Comparison of ENCODE assay signal across 9 cellular contexts in genomic region chr5:172451771-172452197, GRCh38. TPM values are rescaled to one million over a fixed set of nuclear protein-coding genes. Genes with fewer than 3 reads are reported as not detected.
DNase-seq lines count a peak whose midpoint lies in the region; ATAC-seq, FAIRE-seq and TF ChIP-seq lines count a peak whose summit lies in the region.
"Had no signal": no experiment of that assay in that cellular context is flagged by ENCODE, and none has a peak within 500 bp of the region (broad histone marks: within the 10 kb centered on the region; RNA-seq: fewer than 3 reads in every experiment).

No MANE protein-coding gene starts in this region.

- peaks cover 12% of the 10 kb centered on the region for H3K4me1 Mint-ChIP-seq in CD8-positive, alpha-beta T cell (ENCODE audit: low read depth)
- peaks cover 6% of the 10 kb centered on the region for H3K4me1 Mint-ChIP-seq in activated T-helper 1 cell treated with anti-CD3 and anti-CD28 coated beads, Interleukin-12 subunit alpha, Interleukin-12 subunit beta, Interleukin-2, Interleukin-4 antibody, amounts not matched to agents 30 ng/mL and 10 ng/mL and 1 ng/mL, durations not matched to agents 14 hours and 24 hours and 36 hours (ENCODE audit: low read depth)

- no peak for TF ChIP-seq RAD21 in A549 (conservative IDR thresholded peaks at IDR 0.05 in 1 of 2, IDR thresholded peaks at IDR 0.05 in 1 of 2)

- H3K27ac ChIP-seq in A549 (peak overlapping the region in 1 of 2 experiments; percentile 35; a peak in 4 of 6 replicates), colonic mucosa (peak overlapping the region; percentile 81), muscle layer of colon (ENCODE audit: low read depth, low read length) (peak overlapping the region; percentile 86)
- H3K27ac ChIP-seq in CD8-positive, alpha-beta T cell (ENCODE audit: low read depth, low read length), result no peak overlapping the region

- H3K9ac ChIP-seq in colonic mucosa (ENCODE audit: low read depth in 2 of 2, low read length in 2 of 2) (peak overlapping the region in 1 of 2 donors; percentile 26), muscle layer of colon (ENCODE audit: low read length) (peak overlapping the region; percentile 22)

- no peak overlapping the region for H3K27ac Mint-ChIP-seq in CD8-positive, alpha-beta T cell
- H3K27ac Mint-ChIP-seq in activated T-helper 1 cell treated with anti-CD3 and anti-CD28 coated beads, Interleukin-12 subunit alpha, Interleukin-12 subunit beta, Interleukin-2, Interleukin-4 antibody, amounts not matched to agents 30 ng/mL and 10 ng/mL and 1 ng/mL, durations not matched to agents 14 hours and 24 hours and 36 hours, result no peak overlapping the region

- H3K4me3 Mint-ChIP-seq in CD8-positive, alpha-beta T cell, result no peak overlapping the region
- H3K4me3 Mint-ChIP-seq in activated T-helper 1 cell treated with anti-CD3 and anti-CD28 coated beads, Interleukin-12 subunit alpha, Interleukin-12 subunit beta, Interleukin-2, Interleukin-4 antibody, amounts not matched to agents 30 ng/mL and 10 ng/mL and 1 ng/mL, durations not matched to agents 14 hours and 24 hours and 36 hours, result no peak overlapping the region

- no peak for FAIRE-seq in A549 (lab: Jason Lieb, UNC)
- FAIRE-seq: endometrium had no signal

- H3K27me3 ChIP-seq in colonic mucosa (no peaks in the 10 kb centered on the region), muscle layer of colon (ENCODE audit: control insufficient read depth in 1 of 2, insufficient read depth in 2 of 2, low read length in 2 of 2) (no peaks in the 10 kb centered on the region)
- H3K27me3 ChIP-seq in CD8-positive, alpha-beta T cell (ENCODE audit: insufficient read depth, low read length), result no peaks in the 10 kb centered on the region

- H3K4me2 ChIP-seq in A549, result peak overlapping the region; percentile 21; the same call in 1 of the 3 replicates

- no peaks in the 10 kb centered on the region for H3K9me3 Mint-ChIP-seq in CD8-positive, alpha-beta T cell
- no peaks in the 10 kb centered on the region for H3K9me3 Mint-ChIP-seq in activated T-helper 1 cell treated with anti-CD3 and anti-CD28 coated beads, Interleukin-12 subunit alpha, Interleukin-12 subunit beta, Interleukin-2, Interleukin-4 antibody, amounts not matched to agents 30 ng/mL and 10 ng/mL and 1 ng/mL, durations not matched to agents 14 hours and 24 hours and 36 hours

- TF ChIP-seq CTCF in A549 (IDR thresholded peaks at IDR 0.05) (no peak), colonic mucosa (IDR thresholded peaks at IDR 0.05) (no peak)
- no peak for TF ChIP-seq CTCF in CD8-positive, alpha-beta T cell (IDR thresholded peaks at IDR 0.05)

- peaks cover 32% of the 10 kb centered on the region for H3K27me3 Mint-ChIP-seq in CD8-positive, alpha-beta T cell (ENCODE audit: low read depth)
- peaks cover 56% of the 10 kb centered on the region for H3K27me3 Mint-ChIP-seq in activated T-helper 1 cell treated with anti-CD3 and anti-CD28 coated beads, Interleukin-12 subunit alpha, Interleukin-12 subunit beta, Interleukin-2, Interleukin-4 antibody, amounts not matched to agents 30 ng/mL and 10 ng/mL and 1 ng/mL, durations not matched to agents 14 hours and 24 hours and 36 hours (ENCODE audit: insufficient read depth)

- H3K36me3 Mint-ChIP-seq in CD8-positive, alpha-beta T cell, result no peaks in the 10 kb centered on the region
- no peaks in the 10 kb centered on the region for H3K36me3 Mint-ChIP-seq in activated T-helper 1 cell treated with anti-CD3 and anti-CD28 coated beads, Interleukin-12 subunit alpha, Interleukin-12 subunit beta, Interleukin-2, Interleukin-4 antibody, amounts not matched to agents 30 ng/mL and 10 ng/mL and 1 ng/mL, durations not matched to agents 14 hours and 24 hours and 36 hours (ENCODE audit: low read depth)

- ATAC-seq in A549 (no peak), GM21447 (IDR thresholded peaks at IDR 0.05; ENCODE audit: unreplicated experiment) (no peak)
- ATAC-seq in CD8-positive, alpha-beta T cell, result no peak

- peaks cover 25% of the 10 kb centered on the region for H3K4me1 ChIP-seq in A549
- no peaks in the 10 kb centered on the region for H3K4me1 ChIP-seq in colonic mucosa
- H3K4me1 ChIP-seq in muscle layer of colon (ENCODE audit: insufficient read depth, low read length), result peaks cover 68% of the 10 kb centered on the region
- peaks cover 4% of the 10 kb centered on the region for H3K4me1 ChIP-seq in CD8-positive, alpha-beta T cell (ENCODE audit: insufficient read depth, low read length)

- H3K9me3 ChIP-seq in A549, result no peaks in the 10 kb centered on the region
- H3K9me3 ChIP-seq in colonic mucosa, result no peaks in the 10 kb centered on the region
- no peaks in the 10 kb centered on the region for H3K9me3 ChIP-seq in muscle layer of colon (ENCODE audit: low read length)
- no peaks in the 10 kb centered on the region for H3K9me3 ChIP-seq in CD8-positive, alpha-beta T cell (ENCODE audit: low read length)

- no peak for TF ChIP-seq POLR2A in A549 (IDR thresholded peaks at IDR 0.05; ENCODE audit: low read length)

- DNase-seq in A549 (ENCODE audit: low read depth in 1 of 2, low spot score in 1 of 2), result peak in 1 of 2 experiments; percentile 39
- peak; percentile 64 for DNase-seq in HT1080 (ENCODE audit: low read depth)
- no peak for DNase-seq in colonic mucosa
- DNase-seq in CD8-positive, alpha-beta T cell, result no peak
- no peak for DNase-seq in activated T-helper 1 cell treated with anti-CD3 and anti-CD28 coated beads, Interleukin-12 subunit alpha, Interleukin-12 subunit beta, Interleukin-2, Interleukin-4 antibody, amounts not matched to agents 30 ng/mL and 10 ng/mL and 1 ng/mL, durations not matched to agents 14 hours and 24 hours and 36 hours (ENCODE audit: low spot score)
- no peak for DNase-seq in NCI-H2029 (lab: John Stamatoyannopoulos, UW)

- CTCF ChIA-PET in A549 (lab: Yijun Ruan, JAX), result interaction anchor here (0.5 to 5.5 kb wide), 43 partner anchors 10 to 476 kb away, joined by 3 to 47 read pairs (median 4); no protein-coding TSS in a partner anchor
- CTCF ChIA-PET in CD8-positive, alpha-beta T cell (lab: Charles Lee), result interaction anchor here (0.9 to 5.0 kb wide), 7 partner anchors 9 to 173 kb away, joined by 3 to 32 read pairs (median 4); no protein-coding TSS in a partner anchor

- WGBS in A549 (ENCODE audit: missing lambda C conversion rate), result 97% methylated on average over 3 of the region's 3 CpGs

- intact Hi-C loops in colonic mucosa (cut with DNase I), result no loop called here
- intact Hi-C loops in CD8-positive, alpha-beta T cell (cut with DNase I, micrococcal nuclease), result loop anchor here in 1 of 2 experiments (10.0 kb wide), 2 partner anchors 167 to 503 kb away; partner anchors contain the start of genes RPL26L1 and UBTD2
- intact Hi-C loops in activated T-helper 1 cell treated with anti-CD3 and anti-CD28 coated beads, Interleukin-12 subunit alpha, Interleukin-12 subunit beta, Interleukin-2, Interleukin-4 antibody, amounts not matched to agents 30 ng/mL and 10 ng/mL and 1 ng/mL, durations not matched to agents 14 hours and 24 hours and 36 hours (cut with micrococcal nuclease), result no loop called here

- no peaks in the 10 kb centered on the region for H3K36me3 ChIP-seq in colonic mucosa
- no peaks in the 10 kb centered on the region for H3K36me3 ChIP-seq in muscle layer of colon (ENCODE audit: insufficient read depth, low read length)
- no peaks in the 10 kb centered on the region for H3K36me3 ChIP-seq in CD8-positive, alpha-beta T cell (ENCODE audit: insufficient read depth, low read length)

- H3K4me3 ChIP-seq in A549, result no peak overlapping the region
- no peak overlapping the region for H3K4me3 ChIP-seq in colonic mucosa
- no peak overlapping the region for H3K4me3 ChIP-seq in muscle layer of colon (ENCODE audit: low read depth in 1 of 2, low read length in 2 of 2)
- no peak overlapping the region for H3K4me3 ChIP-seq in CD8-positive, alpha-beta T cell (ENCODE audit: low read depth, low read length)

- POLR2A ChIA-PET in A549 (lab: Yijun Ruan, JAX), result interaction anchor here (1.6 kb wide), 1 partner anchor 37 kb away, joined by 4 read pairs; no protein-coding TSS in a partner anchor
- POLR2A ChIA-PET in CD8-positive, alpha-beta T cell (lab: Charles Lee), result no interaction called here

- no peak for TF ChIP-seq EP300 in A549 (IDR thresholded peaks at IDR 0.05)

TF ChIP-seq in A549, 52 proteins besides CTCF, POLR2A, EP300 and RAD21:
- TF ChIP-seq CBX2 (IDR thresholded peaks at IDR 0.05; ENCODE audit: borderline replicate concordance, low read depth) (no peak), JUN (IDR thresholded peaks at IDR 0.05) (0 out of 5 replicates have a peak, but pooled peaks of 1 of the 2 experiments have one; percentile 13)

RNA-seq across cellular contexts. Expression of gene SH3PXD2B, which starts 2.5 kb away (rescaled TPM):
- 15.5 TPM in 2 replicates for polyA plus RNA-seq in A549 (2011; rRNA removed)
- 6.9 and 9.8 TPM in 2 replicates for polyA plus RNA-seq in A549 (2012; cell fraction: cytosol; rRNA removed)
- 11.7 and 13.3 TPM in 2 replicates for polyA plus RNA-seq in A549 (2012; cell fraction: nucleus; rRNA removed)
- polyA plus RNA-seq in A549 (2017; fragmentation: RNase III; extraction: RNeasy Plus Mini Kit Qiagen cat#74134 plus additional on column Dnase treatment), result 12.4 to 15.4 TPM (median 15.1 TPM) in 3 replicates
- polyA minus RNA-seq in A549 (2011; rRNA and poly(A)+ RNA removed), result 20.4 and 21.2 TPM in 2 replicates
- total RNA-seq in HT1080 (2014; rRNA removed; shearing (Covaris generic)), result 5.3 and 6.4 TPM in 2 replicates
- polyA plus RNA-seq in HT1080 (2015; cell fraction: cytosol; rRNA removed), result 2.3 and 2.7 TPM in 2 replicates
- polyA plus RNA-seq in HT1080 (2015; cell fraction: nucleus; rRNA removed), result 4.5 and 5.0 TPM in 2 replicates
- 10 to 100 TPM; 12.2 to 13.2 TPM for total RNA-seq in colonic mucosa
- under 1 TPM; 0.03 to 0.08 TPM for total RNA-seq in CD8-positive, alpha-beta T cell
- total RNA-seq in activated T-helper 1 cell treated with anti-CD3 and anti-CD28 coated beads, Interleukin-12 subunit alpha, Interleukin-12 subunit beta, Interleukin-2, Interleukin-4 antibody, amounts not matched to agents 30 ng/mL and 10 ng/mL and 1 ng/mL, durations not matched to agents 14 hours and 24 hours and 36 hours, result 0.26 and 0.32 TPM in 2 replicates
